ENCODE assay signal across 7 cellular contexts in genomic region chr17:60390223-60390622, GRCh38. TPM values are rescaled to one million over a fixed set of nuclear protein-coding genes. Genes with fewer than 3 reads are reported as not detected.
DNase-seq lines count a peak whose midpoint lies in the region; ATAC-seq, FAIRE-seq and TF ChIP-seq lines count a peak whose summit lies in the region.

No MANE protein-coding gene starts in this region.

- H2AK5ac ChIP-seq in H9 (ENCODE audit: insufficient read length, low read length), result no peak overlapping the region

- peak overlapping the region; percentile 89 to 98 for H3K4me3 Mint-ChIP-seq in H9

- no peak overlapping the region for H4K5ac ChIP-seq in H9 (ENCODE audit: insufficient read length, low read depth, low read length)

- no peak overlapping the region for H4K8ac ChIP-seq in H9 (replicated peaks; ENCODE audit: insufficient read length, low read depth, low read length)

- no peaks in the 10 kb centered on the region for H4K20me1 ChIP-seq in H9 (ENCODE audit: control insufficient read depth, insufficient read depth, insufficient read length)

- no peak overlapping the region for H3K18ac ChIP-seq in H9 (ENCODE audit: insufficient read length, low read depth, low read length)

- no peaks in the 10 kb centered on the region for H3K36me3 Mint-ChIP-seq in H9 (ENCODE audit: insufficient read depth in 1 of 3, low read depth in 3 of 3)

- no peak for TF ChIP-seq POLR2A in uterus (IDR thresholded peaks at IDR 0.05)

- intact Hi-C loops in psoas muscle (cut with DNase I) (no loop called here), uterus (cut with DNase I; ENCODE audit: low total_unique reads) (no loop called here)

- no peak overlapping the region for H3K56ac ChIP-seq in H9 (ENCODE audit: insufficient read length, low read depth, low read length)

- WGBS in H9 (ENCODE audit: extremely low coverage, insufficient read length, low lambda C conversion rate), result no CpG with 5 or more reads among the region's 1 CpG
- 7 to 26% (median 15%) methylated on average over 1 of the region's 1 CpG for WGBS in psoas muscle, 3 donors

- H2BK20ac ChIP-seq in H9 (ENCODE audit: low read depth, low read length, poor library complexity, severe bottlenecking), result no peak overlapping the region

- no peak overlapping the region for H3K23ac ChIP-seq in H9 (ENCODE audit: insufficient read length, low read depth, low read length)

- no peak for TF ChIP-seq CTCF in H9 (conservative IDR thresholded peaks at IDR 0.05)
- no peak for TF ChIP-seq CTCF in psoas muscle (IDR thresholded peaks at IDR 0.05)
- no peak for TF ChIP-seq CTCF in uterus (IDR thresholded peaks at IDR 0.05)

- no peaks in the 10 kb centered on the region for H3K9me3 ChIP-seq in H9 (ENCODE audit: control insufficient read depth, low read depth, low read length)
- no peaks in the 10 kb centered on the region for H3K9me3 ChIP-seq in psoas muscle
- H3K9me3 ChIP-seq in uterus, result no peaks in the 10 kb centered on the region

- H3K4me3 ChIP-seq in psoas muscle (peak overlapping the region; percentile 89), uterus (peak overlapping the region in 1 of 2 donors; percentile 88)

- H2BK5ac ChIP-seq in H9 (ENCODE audit: insufficient read length, low read length), result no peak overlapping the region

- H3K79me1 ChIP-seq in H9 (ENCODE audit: insufficient read depth, low read depth, low read length, poor library complexity, severe bottlenecking), result no peaks in the 10 kb centered on the region

- DNase-seq in H9 (no peak), RCC 7860 (ENCODE audit: low spot score) (peak; percentile 27), epithelial cell of prostate (ENCODE audit: low read depth, low spot score) (no peak), psoas muscle (no peak), cortex of kidney (lab: John Stamatoyannopoulos, UW) (no peak), uterus (no peak), NCI-H146 treated with DMSO at 0.1 percent for 48 hours (lab: John Stamatoyannopoulos, UW; ENCODE audit: unreplicated experiment) (no peak)

- peak in 2 of 4 donors; percentile 45 to 56 for ATAC-seq in psoas muscle

- H3K4ac ChIP-seq in H9 (ENCODE audit: low read depth, low read length), result no peak overlapping the region

- H2BK12ac ChIP-seq in H9 (ENCODE audit: insufficient read length, low read depth, low read length), result no peak overlapping the region

- H3K27ac ChIP-seq in H9 (ENCODE audit: insufficient read length, low read depth, low read length) (no peak overlapping the region), epithelial cell of prostate (peak overlapping the region; percentile 90), psoas muscle (peak overlapping the region; percentile 92), uterus (peak overlapping the region in 1 of 2 donors; percentile 96)

- no peak overlapping the region for H2BK15ac ChIP-seq in H9 (ENCODE audit: low read depth, low read length)

- H3K9me3 Mint-ChIP-seq in H9, result no peaks in the 10 kb centered on the region

- no peak overlapping the region for H2BK120ac ChIP-seq in H9 (ENCODE audit: low read depth, low read length, poor library complexity, severe bottlenecking)

- H3K27me3 ChIP-seq in H9 (ENCODE audit: insufficient read depth, low read length) (no peaks in the 10 kb centered on the region), psoas muscle (ENCODE audit: insufficient read depth in 3 of 3, low read length in 2 of 3) (no peaks in the 10 kb centered on the region), uterus (no peaks in the 10 kb centered on the region)

- no peak overlapping the region for H3K14ac ChIP-seq in H9 (ENCODE audit: insufficient read depth, low read length)

- peaks cover 29% of the 10 kb centered on the region; the same call in 1 of the 2 replicates for H3K79me2 ChIP-seq in H9 (ENCODE audit: insufficient read depth, low read length)

- no peak overlapping the region for H3K9ac ChIP-seq in H9 (ENCODE audit: extremely low read depth, insufficient read length, low read length)

- H3K36me3 ChIP-seq in psoas muscle (ENCODE audit: insufficient read depth in 1 of 2, low read depth in 1 of 2) (no peaks in the 10 kb centered on the region), uterus (no peaks in the 10 kb centered on the region)

- peaks cover 56 to 60% of the 10 kb centered on the region in 2 experiments for H3K4me1 Mint-ChIP-seq in H9

- H3K27me3 Mint-ChIP-seq in H9 (ENCODE audit: low read depth), result no peaks in the 10 kb centered on the region

- peak overlapping the region; percentile 99 for H3K4me2 ChIP-seq in H9 (ENCODE audit: insufficient read depth, insufficient read length, low read length)

- FAIRE-seq in RCC 7860 (lab: Jason Lieb, UNC), result no peak

- peaks cover 8% of the 10 kb centered on the region; the same call in 1 of the 2 replicates for H3K4me1 ChIP-seq in H9 (ENCODE audit: insufficient read depth, low read length)
- H3K4me1 ChIP-seq in psoas muscle, result peaks cover 55% of the 10 kb centered on the region
- no peaks in the 10 kb centered on the region for H3K4me1 ChIP-seq in uterus

- peaks cover 10% of the 10 kb centered on the region for H3K23me2 ChIP-seq in H9 (ENCODE audit: insufficient read length, low read depth, low read length, poor library complexity, severe bottlenecking)

- H3K27ac Mint-ChIP-seq in H9, result no peak overlapping the region

- H3T11ph ChIP-seq in H9 (ENCODE audit: low read length), result no peak overlapping the region

- H2AFZ ChIP-seq in H9 (ENCODE audit: low read length), result no peak overlapping the region

- H4K91ac ChIP-seq in H9 (ENCODE audit: insufficient read length, low read depth, low read length), result no peak overlapping the region

RNA-seq across cellular contexts. Expression of gene USP32, which starts 1.7 kb away (rescaled TPM):
- total RNA-seq in H9 (2021) (73.5 and 74.7 TPM in 2 replicates), psoas muscle (10 to 100 TPM; 34.0 to 64.9 (median 50.6) TPM), uterus (10 to 100 TPM; 28.4 to 54.1 (median 43.1) TPM)
- polyA plus RNA-seq in psoas muscle, result 10 to 100 TPM; 19.5 to 56.7 (median 36.4) TPM

RNA-seq across cellular contexts. Expression of gene CHCT1, which starts 32.1 kb away (rescaled TPM):
- total RNA-seq in H9 (2021), result not detected in 2 replicates
- under 1 TPM in 1 of 4 donors, not detected in 3; 0.67 TPM for total RNA-seq in psoas muscle
- polyA plus RNA-seq in psoas muscle, result under 1 TPM in 1 of 3 donors, not detected in 2; 0.05 TPM
- total RNA-seq in uterus, result not detected
